8 cellular contexts compared by ENCODE assay signal in genomic region chr11:61917043-61917356, GRCh38. TPM values are rescaled to one million over a fixed set of nuclear protein-coding genes. Genes with fewer than 3 reads are reported as not detected.
DNase-seq lines count a peak whose midpoint lies in the region; ATAC-seq and TF ChIP-seq lines count a peak whose summit lies in the region.

No MANE protein-coding gene starts in this region.

- H4K20me1 ChIP-seq in BLaER1 (no peaks in the 10 kb centered on the region), MM.1S (ENCODE audit: insufficient read depth, low read length) (no peaks in the 10 kb centered on the region), osteoblast (ENCODE audit: insufficient read depth, low read length) (no peaks in the 10 kb centered on the region)

- H3K4me3 ChIP-seq in BLaER1: peak overlapping the region; percentile 63
- H3K4me3 ChIP-seq in MM.1S (ENCODE audit: low read length): peak overlapping the region; percentile 36; the same call in 1 of the 2 replicates
- H3K4me3 ChIP-seq in esophagus (ENCODE audit: low read depth in 1 of 2, low read length in 2 of 2): peak overlapping the region; percentile 47 to 64
- peak overlapping the region; percentile 73 for H3K4me3 ChIP-seq in osteoblast (ENCODE audit: insufficient read depth, low read length)

- no peaks in the 10 kb centered on the region for H3K9me3 ChIP-seq in BLaER1
- H3K9me3 ChIP-seq in MM.1S (replicated peaks; ENCODE audit: insufficient read depth, low read length): no peaks in the 10 kb centered on the region
- no peaks in the 10 kb centered on the region for H3K9me3 ChIP-seq in esophagus (ENCODE audit: control insufficient read depth in 2 of 2, insufficient read depth in 1 of 2, low read depth in 1 of 2, low read length in 1 of 2)
- H3K9me3 ChIP-seq in osteoblast (ENCODE audit: low read depth, low read length): no peaks in the 10 kb centered on the region

- H3K36me3 ChIP-seq in BLaER1 (no peaks in the 10 kb centered on the region), MM.1S (replicated peaks; ENCODE audit: insufficient read depth, low read length) (no peaks in the 10 kb centered on the region), esophagus (ENCODE audit: control insufficient read depth in 2 of 2, insufficient read depth in 2 of 2, low read length in 1 of 2) (no peaks in the 10 kb centered on the region), osteoblast (ENCODE audit: insufficient read depth, low read length) (no peaks in the 10 kb centered on the region)

- ATAC-seq in GM18870 (IDR thresholded peaks at IDR 0.05; ENCODE audit: unreplicated experiment) (no peak), left colon (no peak)

- no peaks in the 10 kb centered on the region for H3K9me2 ChIP-seq in MM.1S (replicated peaks; ENCODE audit: insufficient read depth, low read length)

- peaks cover 41% of the 10 kb centered on the region for H3K4me1 ChIP-seq in BLaER1
- H3K4me1 ChIP-seq in MM.1S (ENCODE audit: low read length): no peaks in the 10 kb centered on the region
- H3K4me1 ChIP-seq in esophagus (ENCODE audit: control insufficient read depth in 2 of 2, insufficient read depth in 2 of 2, low read length in 1 of 2): peaks cover 2% of the 10 kb centered on the region in 2 donors
- peaks cover 4% of the 10 kb centered on the region for H3K4me1 ChIP-seq in osteoblast (ENCODE audit: insufficient read depth, low read length)

- no peak for TF ChIP-seq CTCF in MM.1S (IDR thresholded peaks at IDR 0.05; ENCODE audit: low read length)
- TF ChIP-seq CTCF in osteoblast (IDR thresholded peaks at IDR 0.05; ENCODE audit: extremely low read depth, low read depth, low read length): no peak

- H3K27ac ChIP-seq in BLaER1 (no peak overlapping the region), MM.1S (ENCODE audit: low read length) (no peak overlapping the region), esophagus (ENCODE audit: low read depth in 2 of 2, low read length in 1 of 2) (peak overlapping the region in 1 of 2 donors; percentile 62), osteoblast (ENCODE audit: low read depth, low read length) (no peak overlapping the region)

- no peak for DNase-seq in MM.1S
- peak; percentile 92 for DNase-seq in osteoblast (ENCODE audit: insufficient read length, low spot score, missing footprints)
- DNase-seq in ACHN: no peak
- no peak for DNase-seq in left colon
- no peak for DNase-seq in iPS-NIHi11 (ENCODE audit: low spot score)

- H3F3A ChIP-seq in MM.1S (ENCODE audit: insufficient read depth, low read length): no peaks in the 10 kb centered on the region

- H3K9ac ChIP-seq in BLaER1 (no peak overlapping the region), MM.1S (ENCODE audit: low read length) (no peak overlapping the region)

- 1 to 4% methylated on average over 16 to 33 of the region's 33 CpGs for WGBS in esophagus, 2 donors

- H2AFZ ChIP-seq in MM.1S (ENCODE audit: low read length): no peak overlapping the region
- H2AFZ ChIP-seq in osteoblast (ENCODE audit: low read length): no peak overlapping the region

- no peaks in the 10 kb centered on the region for H3K79me2 ChIP-seq in MM.1S (ENCODE audit: low read length)
- peaks cover 3% of the 10 kb centered on the region for H3K79me2 ChIP-seq in osteoblast (ENCODE audit: insufficient read depth, low read length)

- peak overlapping the region; percentile 74 for H3K4me2 ChIP-seq in BLaER1
- peak overlapping the region; percentile 52; the same call in 1 of the 2 replicates for H3K4me2 ChIP-seq in MM.1S (ENCODE audit: low read depth, low read length)
- peak overlapping the region; percentile 83 for H3K4me2 ChIP-seq in osteoblast (ENCODE audit: insufficient read depth, low read length)

- in situ Hi-C loops in ACHN (cut with HindIII; ENCODE audit: low pct_ligation_motif_present, low pct_unique_long_range_greater_than_20kb, low sequenced_read_pairs): no loop called here

- H3K27me3 ChIP-seq in BLaER1 (peaks cover 68% of the 10 kb centered on the region), MM.1S (replicated peaks; ENCODE audit: insufficient read depth, low read length) (peaks cover 53% of the 10 kb centered on the region), esophagus (ENCODE audit: control insufficient read depth in 1 of 2, insufficient read depth in 2 of 2, low read length in 2 of 2) (no peaks in the 10 kb centered on the region), osteoblast (ENCODE audit: insufficient read depth, low read length) (peaks cover 10% of the 10 kb centered on the region)

- intact Hi-C loops in left colon (cut with DNase I, micrococcal nuclease): no loop called here

RNA-seq across cellular contexts. Expression of gene RAB3IL1, which starts 0.4 kb away (rescaled TPM):
- 1 to 10 TPM; 1.4 to 2.1 TPM for polyA plus RNA-seq in esophagus
- total RNA-seq in osteoblast (15.9 and 20.3 TPM in 2 replicates), left colon (1 to 10 TPM; 3.1 to 7.0 TPM)

RNA-seq across cellular contexts. Expression of gene FADS3, which starts 25.7 kb away (rescaled TPM):
- polyA plus RNA-seq in esophagus: 1 to 10 TPM; 7.2 to 9.8 TPM
- 127 and 144 TPM in 2 replicates for total RNA-seq in osteoblast
- 10 to 100 TPM in 1 of 2 donors, 1 to 10 TPM in 1; 6.9 to 18.7 TPM for total RNA-seq in left colon

RNA-seq across cellular contexts. Expression of gene BEST1, which starts 33.2 kb away (rescaled TPM):
- polyA plus RNA-seq in esophagus: 1 to 10 TPM; 1.2 to 3.8 TPM
- total RNA-seq in osteoblast (5.6 and 8.0 TPM in 2 replicates), left colon (1 to 10 TPM in 1 of 2 donors, under 1 TPM in 1; 0.64 to 1.6 TPM)

RNA-seq across cellular contexts. Expression of gene FTH1, which starts 50.4 kb away (rescaled TPM):
- 1,000 to 10,000 TPM; 3,491 to 8,500 TPM for polyA plus RNA-seq in esophagus
- total RNA-seq in osteoblast (1,459 and 1,507 TPM in 2 replicates), left colon (1,000 to 10,000 TPM; 4,322 to 5,591 TPM)
